In the genomic region with DNA sequence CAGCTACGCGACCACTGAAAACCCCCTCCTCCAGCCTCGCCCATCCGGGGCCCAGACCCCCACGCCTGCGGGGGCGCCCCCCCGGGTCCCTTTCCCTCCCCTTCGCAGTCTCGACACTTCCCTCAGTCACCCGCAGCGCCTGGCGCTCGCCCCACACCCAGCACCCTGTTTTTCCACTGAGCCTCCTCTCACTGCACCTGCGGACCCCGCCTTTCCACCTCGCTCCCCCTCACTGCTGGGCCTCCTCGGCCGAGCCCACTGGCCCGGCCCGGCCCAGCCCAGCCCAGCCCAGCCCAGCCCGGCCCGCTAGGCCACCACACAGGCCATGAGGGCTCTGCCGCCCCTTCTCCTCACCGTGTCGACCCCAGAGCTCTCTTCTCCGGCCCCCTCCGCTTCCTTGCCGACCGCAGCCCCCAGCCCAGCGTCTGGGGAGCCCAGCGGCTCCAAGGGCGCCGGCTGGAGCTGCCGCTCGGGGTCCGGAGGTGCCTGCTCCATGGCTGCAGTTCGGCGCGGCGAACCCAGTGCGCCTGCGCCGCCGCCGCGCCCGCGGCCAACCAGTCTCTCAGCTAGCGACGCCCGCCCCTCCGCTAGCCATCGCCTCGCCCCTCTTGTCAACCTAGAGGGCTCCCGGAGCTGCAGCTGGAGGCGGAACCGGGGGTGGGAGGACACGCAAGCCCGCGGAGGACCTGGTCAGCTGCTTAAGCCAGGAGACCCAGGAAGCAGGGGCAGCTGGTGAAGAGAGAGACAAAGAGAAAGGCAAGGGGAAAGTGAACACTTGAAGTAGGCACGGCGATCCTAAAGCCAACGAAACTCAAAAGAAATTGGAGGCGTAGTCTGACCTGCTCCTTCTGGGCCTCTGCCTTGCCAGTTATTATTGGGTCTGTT, we compare ENCODE assay signal across 8 cellular contexts. TPM values are rescaled to one million over a fixed set of nuclear protein-coding genes. Genes with fewer than 3 reads are reported as not detected.
DNase-seq lines count a peak whose midpoint lies in the region; ATAC-seq and TF ChIP-seq lines count a peak whose summit lies in the region.

A gene (minus strand): TSS at position 525 of the 885 bp plus-strand sequence. CDS start 30 bp downstream, at position 495.

- DNase-seq in G401 (ENCODE audit: low spot score) (peak; percentile 90), HCEC 1CT (peak; percentile 93), MM.1S (peak; percentile 90), SIG-M5 (lab: John Stamatoyannopoulos, UW) (peak; percentile 63), activated gamma-delta T cell (lab: John Stamatoyannopoulos, UW) (peak; percentile 76), fibroblast of villous mesenchyme (ENCODE audit: low read depth) (peak; percentile 98)
- peak; percentile 81 to 86 for DNase-seq in stimulated activated naive CD8-positive, alpha-beta T cell treated with anti-CD3 and anti-CD28 coated beads, Interleukin-15, amount 100 ng/mL, for 72 hours

- H3K4me1 ChIP-seq in MM.1S (ENCODE audit: low read length): no peaks in the 10 kb centered on the region

- in situ Hi-C loops in G401 (cut with HindIII; ENCODE audit: low sequenced_read_pairs): no loop called here

- TF ChIP-seq CTCF in MM.1S (IDR thresholded peaks at IDR 0.05; ENCODE audit: low read length): no peak
- no peak for TF ChIP-seq CTCF in fibroblast of villous mesenchyme (IDR thresholded peaks at IDR 0.05; ENCODE audit: insufficient read depth, low read depth, low read length)
- TF ChIP-seq CTCF in neural cell (IDR thresholded peaks at IDR 0.05; ENCODE audit: poor library complexity, severe bottlenecking): no peak

- H3K4me2 ChIP-seq in MM.1S (ENCODE audit: low read depth, low read length) (peak within 1 kb of the TSS; percentile 97), neural cell (ENCODE audit: low read length) (peak within 1 kb of the TSS; percentile 73)

- H3K27me3 Mint-ChIP-seq in stimulated activated naive CD8-positive, alpha-beta T cell treated with anti-CD3 and anti-CD28 coated beads, Interleukin-15, amount 100 ng/mL, for 72 hours: no peaks in the 10 kb centered on the region

- H4K20me1 ChIP-seq in MM.1S (ENCODE audit: insufficient read depth, low read length): no peaks in the 10 kb centered on the region
- H4K20me1 ChIP-seq in neural cell (ENCODE audit: insufficient read depth): no peaks in the 10 kb centered on the region

- peak within 1 kb of the TSS; percentile 77 for H3K9ac ChIP-seq in MM.1S (ENCODE audit: low read length)
- peak within 1 kb of the TSS; percentile 97 for H3K9ac ChIP-seq in neural cell (ENCODE audit: low read length)

- H3K27ac Mint-ChIP-seq in stimulated activated naive CD8-positive, alpha-beta T cell treated with anti-CD3 and anti-CD28 coated beads, Interleukin-15, amount 100 ng/mL, for 72 hours: peak within 1 kb of the TSS; percentile 94 to 98

- TF ChIP-seq RAD21 in neural cell (conservative IDR thresholded peaks at IDR 0.05): peak; percentile 15

- H3K9me3 ChIP-seq in MM.1S (replicated peaks; ENCODE audit: insufficient read depth, low read length) (no peaks in the 10 kb centered on the region), neural cell (ENCODE audit: low read length) (no peaks in the 10 kb centered on the region)

- H3K79me2 ChIP-seq in MM.1S (ENCODE audit: low read length) (peaks cover 36% of the 10 kb centered on the region), neural cell (replicated peaks; ENCODE audit: insufficient read depth, low read length) (peaks cover 33% of the 10 kb centered on the region)

- H3F3A ChIP-seq in MM.1S (ENCODE audit: insufficient read depth, low read length) (no peaks in the 10 kb centered on the region), neural cell (ENCODE audit: insufficient read depth, low read length, poor library complexity, severe bottlenecking) (no peaks in the 10 kb centered on the region)

- H3K27ac ChIP-seq in MM.1S (ENCODE audit: low read length) (no peak within 1 kb of the TSS), neural cell (ENCODE audit: low read length) (peak within 1 kb of the TSS; percentile 93)

- H3K27me3 ChIP-seq in MM.1S (replicated peaks; ENCODE audit: insufficient read depth, low read length) (no peaks in the 10 kb centered on the region), neural cell (ENCODE audit: insufficient read depth, low read depth, low read length) (no peaks in the 10 kb centered on the region)

- peak within 1 kb of the TSS; percentile 91 to 93 for H3K4me3 Mint-ChIP-seq in stimulated activated naive CD8-positive, alpha-beta T cell treated with anti-CD3 and anti-CD28 coated beads, Interleukin-15, amount 100 ng/mL, for 72 hours

- peak; percentile 98 for ATAC-seq in stimulated activated naive CD8-positive, alpha-beta T cell treated with anti-CD3 and anti-CD28 coated beads, Interleukin-15, amount 100 ng/mL, for 72 hours

- no peaks in the 10 kb centered on the region for H3K9me3 Mint-ChIP-seq in stimulated activated naive CD8-positive, alpha-beta T cell treated with anti-CD3 and anti-CD28 coated beads, Interleukin-15, amount 100 ng/mL, for 72 hours

- no peaks in the 10 kb centered on the region for H3K36me3 ChIP-seq in MM.1S (replicated peaks; ENCODE audit: insufficient read depth, low read length)
- no peaks in the 10 kb centered on the region for H3K36me3 ChIP-seq in neural cell (ENCODE audit: insufficient read depth, low read length)

- H2AFZ ChIP-seq in MM.1S (ENCODE audit: low read length): peak within 1 kb of the TSS; percentile 66
- H2AFZ ChIP-seq in neural cell (ENCODE audit: low read depth, low read length): peak within 1 kb of the TSS; percentile 100

- H3K9me2 ChIP-seq in MM.1S (replicated peaks; ENCODE audit: insufficient read depth, low read length) (no peaks in the 10 kb centered on the region), neural cell (ENCODE audit: insufficient read depth, low read length) (no peaks in the 10 kb centered on the region)

- TF ChIP-seq EP300 in neural cell (conservative IDR thresholded peaks at IDR 0.05; ENCODE audit: poor library complexity, severe bottlenecking): peak; percentile 29

- H3K4me1 Mint-ChIP-seq in stimulated activated naive CD8-positive, alpha-beta T cell treated with anti-CD3 and anti-CD28 coated beads, Interleukin-15, amount 100 ng/mL, for 72 hours: peaks cover 39% of the 10 kb centered on the region

- H3K4me3 ChIP-seq in MM.1S (ENCODE audit: low read length) (peak within 1 kb of the TSS; percentile 71), fibroblast of villous mesenchyme (ENCODE audit: low read depth, low read length) (peak within 1 kb of the TSS; percentile 84), neural cell (ENCODE audit: low read length) (peak within 1 kb of the TSS; percentile 98)

TF ChIP-seq in neural cell, 6 proteins besides CTCF, POLR2A, EP300 and RAD21:
- TF ChIP-seq TAF1 (IDR thresholded peaks at IDR 0.05; ENCODE audit: low read depth) (peak; percentile 60), MXI1 (conservative IDR thresholded peaks at IDR 0.05; ENCODE audit: poor library complexity, severe bottlenecking) (peak; percentile 71), EZH2 (IDR thresholded peaks at IDR 0.05; ENCODE audit: borderline replicate concordance, insufficient read depth, low read length, poor library complexity, severe bottlenecking) (no peak), POLR2AphosphoS5 (IDR thresholded peaks at IDR 0.05) (peak; percentile 83), SMC3 (conservative IDR thresholded peaks at IDR 0.05; ENCODE audit: poor library complexity) (peak; percentile 31)
- TF ChIP-seq, protein P1, sequence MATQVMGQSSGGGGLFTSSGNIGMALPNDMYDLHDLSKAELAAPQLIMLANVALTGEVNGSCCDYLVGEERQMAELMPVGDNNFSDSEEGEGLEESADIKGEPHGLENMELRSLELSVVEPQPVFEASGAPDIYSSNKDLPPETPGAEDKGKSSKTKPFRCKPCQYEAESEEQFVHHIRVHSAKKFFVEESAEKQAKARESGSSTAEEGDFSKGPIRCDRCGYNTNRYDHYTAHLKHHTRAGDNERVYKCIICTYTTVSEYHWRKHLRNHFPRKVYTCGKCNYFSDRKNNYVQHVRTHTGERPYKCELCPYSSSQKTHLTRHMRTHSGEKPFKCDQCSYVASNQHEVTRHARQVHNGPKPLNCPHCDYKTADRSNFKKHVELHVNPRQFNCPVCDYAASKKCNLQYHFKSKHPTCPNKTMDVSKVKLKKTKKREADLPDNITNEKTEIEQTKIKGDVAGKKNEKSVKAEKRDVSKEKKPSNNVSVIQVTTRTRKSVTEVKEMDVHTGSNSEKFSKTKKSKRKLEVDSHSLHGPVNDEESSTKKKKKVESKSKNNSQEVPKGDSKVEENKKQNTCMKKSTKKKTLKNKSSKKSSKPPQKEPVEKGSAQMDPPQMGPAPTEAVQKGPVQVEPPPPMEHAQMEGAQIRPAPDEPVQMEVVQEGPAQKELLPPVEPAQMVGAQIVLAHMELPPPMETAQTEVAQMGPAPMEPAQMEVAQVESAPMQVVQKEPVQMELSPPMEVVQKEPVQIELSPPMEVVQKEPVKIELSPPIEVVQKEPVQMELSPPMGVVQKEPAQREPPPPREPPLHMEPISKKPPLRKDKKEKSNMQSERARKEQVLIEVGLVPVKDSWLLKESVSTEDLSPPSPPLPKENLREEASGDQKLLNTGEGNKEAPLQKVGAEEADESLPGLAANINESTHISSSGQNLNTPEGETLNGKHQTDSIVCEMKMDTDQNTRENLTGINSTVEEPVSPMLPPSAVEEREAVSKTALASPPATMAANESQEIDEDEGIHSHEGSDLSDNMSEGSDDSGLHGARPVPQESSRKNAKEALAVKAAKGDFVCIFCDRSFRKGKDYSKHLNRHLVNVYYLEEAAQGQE (IDR thresholded peaks at IDR 0.05; ENCODE audit: borderline replicate concordance): peak; percentile 51
TF ChIP-seq in neural cell: peak in this region for 5.

RNA-seq across cellular contexts. Expression of the gene that starts here (rescaled TPM):
- 29.7 and 39.5 TPM in 2 replicates for total RNA-seq in G401 (2014; rRNA removed; shearing (Covaris generic))
- total RNA-seq in fibroblast of villous mesenchyme: 34.8 and 37.6 TPM in 2 replicates
- 158 and 180 TPM in 2 replicates for polyA plus RNA-seq in neural cell
- polyA minus RNA-seq in neural cell: 136 and 156 TPM in 2 replicates
